Comparison of ENCODE assay signal across 1 cellular context in genomic region chr16:20898938-20899502, GRCh38.
TF ChIP-seq lines count a peak whose summit lies in the region.

No MANE protein-coding gene starts in this region.

TF ChIP-seq in K562, 482 proteins besides CTCF, POLR2A, EP300 and RAD21 (continued from another document):
- TF ChIP-seq ATF6 (CRISPR knock-in tag; IDR thresholded peaks at IDR 0.05) (no peak), ZNF407 (IDR thresholded peaks at IDR 0.05; ENCODE audit: low read depth) (no peak)
